Comparison of ENCODE assay signal across 12 cellular contexts in genomic region chr13:46588019-46588418, GRCh38. TPM values are rescaled to one million over a fixed set of nuclear protein-coding genes. Genes with fewer than 3 reads are reported as not detected.
DNase-seq lines count a peak whose midpoint lies in the region; ATAC-seq and TF ChIP-seq lines count a peak whose summit lies in the region.
"Had no signal": no experiment of that assay in that cellular context is flagged by ENCODE, and none has a peak within 500 bp of the region (broad histone marks: within the 10 kb centered on the region; RNA-seq: fewer than 3 reads in every experiment).

No MANE protein-coding gene starts in this region.

- peak overlapping the region; percentile 58 for H3K4me3 ChIP-seq in endocrine pancreas (ENCODE audit: control insufficient read depth, insufficient read depth, low read length)
- H3K4me3 ChIP-seq in lower lobe of right lung = no peak overlapping the region
- H3K4me3 ChIP-seq: Peyer's patch had no signal

- H3K9me3 ChIP-seq in endocrine pancreas (ENCODE audit: control insufficient read depth, low read length) (no peaks in the 10 kb centered on the region), lower lobe of right lung (no peaks in the 10 kb centered on the region)
- H3K9me3 ChIP-seq: Peyer's patch had no signal

- DNase-seq in lower lobe of right lung (no peak), DMS 273 treated with DMSO at 0.1 percent for 48 hours (lab: John Stamatoyannopoulos, UW) (no peak), NCI-H345 (lab: John Stamatoyannopoulos, UW) (no peak)
- DNase-seq: activated effector memory CD4-positive, alpha-beta T cell treated with anti-CD3 and anti-CD28 coated beads, Interleukin-2, amount 50 U/mL, for 16 hours; NCI-H1105 treated with DMSO at 0.1 percent for 48 hours; Peyer's patch had no signal

- ATAC-seq in GM18502 (IDR thresholded peaks at IDR 0.05; ENCODE audit: poor library complexity, unreplicated experiment) (peak; percentile 58), GM21529 (IDR thresholded peaks at IDR 0.05; ENCODE audit: unreplicated experiment) (peak; percentile 48), HG03175 (IDR thresholded peaks at IDR 0.05; ENCODE audit: unreplicated experiment) (peak; percentile 65), lower lobe of right lung (no peak), HG02840 (IDR thresholded peaks at IDR 0.05; ENCODE audit: low FRiP score, unreplicated experiment) (no peak)
- ATAC-seq: WTC11 had no signal

- H3K36me3 ChIP-seq in endocrine pancreas (ENCODE audit: control insufficient read depth, insufficient read depth, low read length) (no peaks in the 10 kb centered on the region), lower lobe of right lung (no peaks in the 10 kb centered on the region)
- H3K36me3 ChIP-seq: Peyer's patch had no signal

- no peak overlapping the region for H3K27ac ChIP-seq in lower lobe of right lung

- peaks cover 14% of the 10 kb centered on the region for H3K4me1 ChIP-seq in endocrine pancreas (ENCODE audit: control insufficient read depth, insufficient read depth, low read length)
- peaks cover 48% of the 10 kb centered on the region for H3K4me1 ChIP-seq in lower lobe of right lung

- TF ChIP-seq CTCF in lower lobe of right lung (IDR thresholded peaks at IDR 0.05) = no peak

- intact Hi-C loops in lower lobe of right lung (cut with DNase I) = no loop called here

- H3K9ac ChIP-seq in endocrine pancreas (ENCODE audit: control insufficient read depth, insufficient read depth, low read length) = no peak overlapping the region

- no peaks in the 10 kb centered on the region for H3K27me3 ChIP-seq in endocrine pancreas (ENCODE audit: control insufficient read depth, insufficient read depth, low read length)
- H3K27me3 ChIP-seq in lower lobe of right lung (ENCODE audit: low read depth) = no peaks in the 10 kb centered on the region
- H3K27me3 ChIP-seq: Peyer's patch had no signal

RNA-seq across cellular contexts. Expression of gene LRCH1, which starts 35.0 kb away (rescaled TPM):
- 25.9 TPM for total RNA-seq in lower lobe of right lung

Comparison
In these comparisons a context has a peak if more than half of its experiments do, and no peak if none do; other contexts are left out.
1. ATAC-seq: peak in GM18502 (single experiment), GM21529 (single experiment) and HG03175 (single experiment); none in lower lobe of right lung (0 of 2) and HG02840 (single experiment).